ENCODE assay signal across 2 cellular contexts in genomic region chr2:12934181-12934756, GRCh38.
A peak's percentile ranks its signal among the peaks of the same experiment; 100 is the strongest.
TF ChIP-seq lines count a peak whose summit lies in the region.

No MANE protein-coding gene starts in this region.

TF ChIP-seq in HepG2, 621 proteins besides CTCF, POLR2A, EP300 and RAD21:
- TF ChIP-seq CEBPG (CRISPR knock-in tag; IDR thresholded peaks at IDR 0.05) (peak; percentile 33; the same call in 1 of the 2 replicates), CEBPB (IDR thresholded peaks at IDR 0.05; ENCODE audit: borderline replicate concordance, low read depth, low read length) (peak; percentile 87), PHF8 (CRISPR knock-in tag; IDR thresholded peaks at IDR 0.05) (no peak), SRSF4 (IDR thresholded peaks at IDR 0.05; ENCODE audit: low read depth, low read length, poor library complexity, severe bottlenecking) (no peak), NCOA5 (CRISPR knock-in tag; IDR thresholded peaks at IDR 0.05) (no peak), ZNF20 (CRISPR knock-in tag; IDR thresholded peaks at IDR 0.05) (no peak)

TF ChIP-seq in H1, 55 proteins besides CTCF, POLR2A, EP300 and RAD21:
- TF ChIP-seq CEBPB (IDR thresholded peaks at IDR 0.05; ENCODE audit: low read depth, low read length): peak; percentile 38; the same call in 1 of the 2 replicates
- no peak for TF ChIP-seq POU5F1 (IDR thresholded peaks at IDR 0.05; ENCODE audit: low read depth, low read length)
